In genomic region chr2:235740821-235741220, GRCh38 we compare ENCODE assay signal across 9 cellular contexts.
A peak's percentile ranks its signal among the peaks of the same experiment; 100 is the strongest.
DNase-seq lines count a peak whose midpoint lies in the region; ATAC-seq and TF ChIP-seq lines count a peak whose summit lies in the region.
"Had no signal": no experiment of that assay in that cellular context is flagged by ENCODE, and none has a peak within 500 bp of the region (broad histone marks: within the 10 kb centered on the region; RNA-seq: fewer than 3 reads in every experiment).

No MANE protein-coding gene starts in this region.

- no peak for TF ChIP-seq POLR2A in esophagus muscularis mucosa (IDR thresholded peaks at IDR 0.05; ENCODE audit: low read depth)

- WGBS in esophagus muscularis mucosa: 70% methylated on average over 9 of the region's 9 CpGs

- no peaks in the 10 kb centered on the region for H3K4me1 Mint-ChIP-seq in naive thymus-derived CD8-positive, alpha-beta T cell
- H3K4me1 Mint-ChIP-seq: activated naive CD8-positive, alpha-beta T cell treated with anti-CD3 and anti-CD28 coated beads, Interleukin-2, amount 10 ng/mL, durations not matched to agents 7 days and 5 days had no signal

- no peak overlapping the region for H3K4me3 Mint-ChIP-seq in naive thymus-derived CD8-positive, alpha-beta T cell
- H3K4me3 Mint-ChIP-seq: activated naive CD8-positive, alpha-beta T cell treated with anti-CD3 and anti-CD28 coated beads, Interleukin-2, amount 10 ng/mL, durations not matched to agents 7 days and 5 days had no signal

- H3K9me3 ChIP-seq in left ventricle myocardium inferior (replicated peaks): no peaks in the 10 kb centered on the region
- H3K9me3 ChIP-seq in right atrium auricular region: no peaks in the 10 kb centered on the region
- H3K9me3 ChIP-seq in esophagus muscularis mucosa: no peaks in the 10 kb centered on the region

- intact Hi-C loops in left ventricle myocardium inferior (cut with micrococcal nuclease): loop anchor here (5.0 kb wide), 1 partner anchor 149 kb away; no protein-coding TSS in a partner anchor
- intact Hi-C loops in esophagus muscularis mucosa (cut with DNase I): loop anchor here (5.0 kb wide), 1 partner anchor 244 kb away; no protein-coding TSS in a partner anchor

- H3K4me3 ChIP-seq in left ventricle myocardium inferior: no peak overlapping the region
- H3K4me3 ChIP-seq in right atrium auricular region: no peak overlapping the region
- no peak overlapping the region for H3K4me3 ChIP-seq in esophagus muscularis mucosa

- H3K27ac ChIP-seq in left ventricle myocardium inferior (replicated peaks) (no peak overlapping the region), right atrium auricular region (no peak overlapping the region), esophagus muscularis mucosa (replicated peaks in 1 of 4) (no peak overlapping the region)

- no peak for ATAC-seq in naive thymus-derived CD8-positive, alpha-beta T cell
- ATAC-seq in HG03457 (IDR thresholded peaks at IDR 0.05; ENCODE audit: unreplicated experiment) (no peak), HG03520 (IDR thresholded peaks at IDR 0.05; ENCODE audit: unreplicated experiment) (no peak)

- H3K27me3 Mint-ChIP-seq in naive thymus-derived CD8-positive, alpha-beta T cell: peaks cover 0 to 8% (median 3%) of the 10 kb centered on the region in 5 donors
- H3K27me3 Mint-ChIP-seq: activated naive CD8-positive, alpha-beta T cell treated with anti-CD3 and anti-CD28 coated beads, Interleukin-2, amount 10 ng/mL, durations not matched to agents 7 days and 5 days had no signal

- peak; percentile 19 for TF ChIP-seq CTCF in left ventricle myocardium inferior (IDR thresholded peaks at IDR 0.05; ENCODE audit: borderline replicate concordance)
- no peak for TF ChIP-seq CTCF in right atrium auricular region (IDR thresholded peaks at IDR 0.05)
- peak in 2 of 3 experiments; percentile 11 to 23 for TF ChIP-seq CTCF in esophagus muscularis mucosa (IDR thresholded peaks at IDR 0.05)

- H3K36me3 ChIP-seq in left ventricle myocardium inferior: peaks cover 10% of the 10 kb centered on the region
- no peaks in the 10 kb centered on the region for H3K36me3 ChIP-seq in right atrium auricular region
- peaks cover 0 to 23% (median 11%) of the 10 kb centered on the region in 4 donors for H3K36me3 ChIP-seq in esophagus muscularis mucosa

- H3K36me3 Mint-ChIP-seq in naive thymus-derived CD8-positive, alpha-beta T cell: no peaks in the 10 kb centered on the region
- H3K36me3 Mint-ChIP-seq: activated naive CD8-positive, alpha-beta T cell treated with anti-CD3 and anti-CD28 coated beads, Interleukin-2, amount 10 ng/mL, durations not matched to agents 7 days and 5 days had no signal

- DNase-seq in left ventricle myocardium inferior: no peak
- no peak for DNase-seq in right atrium auricular region (ENCODE audit: low spot score)
- DNase-seq in NCI-H748 treated with DMSO at 0.1 percent for 48 hours (lab: John Stamatoyannopoulos, UW): peak; percentile 24
- no peak for DNase-seq in esophagus muscularis mucosa (ENCODE audit: extremely low spot score)
- no peak for DNase-seq in naive thymus-derived CD8-positive, alpha-beta T cell
- no peak for DNase-seq in hepatic stellate cell (ENCODE audit: low spot score)
- DNase-seq: activated naive CD8-positive, alpha-beta T cell treated with anti-CD3 and anti-CD28 coated beads, Interleukin-2, amount 10 ng/mL, durations not matched to agents 7 days and 5 days had no signal

- POLR2A ChIA-PET in naive thymus-derived CD8-positive, alpha-beta T cell (lab: Charles Lee): no interaction called here

- no peaks in the 10 kb centered on the region for H3K27me3 ChIP-seq in left ventricle myocardium inferior (ENCODE audit: low read depth)
- no peaks in the 10 kb centered on the region for H3K27me3 ChIP-seq in right atrium auricular region
- no peaks in the 10 kb centered on the region for H3K27me3 ChIP-seq in esophagus muscularis mucosa

- no peaks in the 10 kb centered on the region for H3K9me3 Mint-ChIP-seq in naive thymus-derived CD8-positive, alpha-beta T cell
- H3K9me3 Mint-ChIP-seq: activated naive CD8-positive, alpha-beta T cell treated with anti-CD3 and anti-CD28 coated beads, Interleukin-2, amount 10 ng/mL, durations not matched to agents 7 days and 5 days had no signal

- H3K27ac Mint-ChIP-seq in naive thymus-derived CD8-positive, alpha-beta T cell: no peak overlapping the region
- H3K27ac Mint-ChIP-seq: activated naive CD8-positive, alpha-beta T cell treated with anti-CD3 and anti-CD28 coated beads, Interleukin-2, amount 10 ng/mL, durations not matched to agents 7 days and 5 days had no signal

- TF ChIP-seq EP300 in esophagus muscularis mucosa (IDR thresholded peaks at IDR 0.05): no peak

- H3K4me1 ChIP-seq in left ventricle myocardium inferior (no peaks in the 10 kb centered on the region), right atrium auricular region (no peaks in the 10 kb centered on the region), esophagus muscularis mucosa (peaks cover 0 to 13% (median 5%) of the 10 kb centered on the region in 4 donors)

Comparison
In these comparisons a context has a peak if more than half of its experiments do, and no peak if none do; other contexts are left out.
1. CTCF ChIP-seq: peak in left ventricle myocardium inferior (single experiment) and esophagus muscularis mucosa (2 of 3); none in right atrium auricular region (0 of 2).